Comparison of ENCODE assay signal across 18 cellular contexts in the genomic region with DNA sequence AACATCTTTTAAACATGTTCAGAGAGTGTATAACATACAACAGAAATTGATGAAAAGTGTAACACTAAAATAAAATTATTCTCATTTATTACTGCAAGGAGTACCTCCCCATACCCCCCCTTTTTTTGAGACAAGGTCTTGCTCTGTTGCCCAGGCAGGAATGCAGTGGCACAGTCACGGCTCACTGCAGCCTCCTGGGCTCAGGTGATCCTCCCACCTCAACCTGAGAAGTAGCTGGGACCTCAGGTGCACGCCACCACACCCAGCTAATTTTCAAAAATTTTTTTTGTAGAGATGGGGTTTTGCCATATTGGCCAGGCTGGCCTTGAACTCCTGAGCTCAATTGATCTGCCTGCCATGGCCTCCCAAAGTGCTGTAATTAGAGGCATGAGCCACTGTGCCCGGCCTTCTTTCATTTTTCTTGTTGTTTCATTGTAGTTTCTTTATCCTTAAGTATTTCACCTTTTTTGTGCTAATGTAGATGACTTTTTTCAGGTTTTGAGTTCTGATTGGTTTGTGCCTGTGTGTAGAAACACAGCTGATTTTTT. TPM values are rescaled to one million over a fixed set of nuclear protein-coding genes. Genes with fewer than 3 reads are reported as not detected.
DNase-seq lines count a peak whose midpoint lies in the region; ATAC-seq and TF ChIP-seq lines count a peak whose summit lies in the region.
"Had no signal": no experiment of that assay in that cellular context is flagged by ENCODE, and none has a peak within 500 bp of the region (broad histone marks: within the 10 kb centered on the region; RNA-seq: fewer than 3 reads in every experiment).

No MANE protein-coding gene starts in this region.

- H3K4me1 ChIP-seq in skeletal muscle tissue (ENCODE audit: control insufficient read depth in 3 of 3, insufficient read depth in 3 of 3, low read length in 3 of 3) (peaks cover 20 to 39% (median 34%) of the 10 kb centered on the region in 3 donors), lower lobe of right lung (peaks cover 32% of the 10 kb centered on the region)

- H3K27me3 ChIP-seq in skeletal muscle tissue (ENCODE audit: control insufficient read depth in 3 of 3, insufficient read depth in 3 of 3, low read length in 3 of 3) (no peaks in the 10 kb centered on the region), lower lobe of right lung (ENCODE audit: low read depth) (no peaks in the 10 kb centered on the region)
- H3K27me3 ChIP-seq: body of pancreas, gastroesophageal sphincter, suprapubic skin had no signal

- POLR2A ChIA-PET in activated naive CD8-positive, alpha-beta T cell treated with anti-CD3 and anti-CD28 coated beads, Interleukin-2, amount 10 ng/mL, durations not matched to agents 7 days and 5 days (lab: Charles Lee) = interaction anchor here (0.5 to 1.0 kb wide), 3 partner anchors 8 to 222 kb away, joined by 3 to 4 read pairs (median 3); partner anchors contain the start of gene GATAD2A

- no peak for DNase-seq in activated naive CD8-positive, alpha-beta T cell treated with anti-CD3 and anti-CD28 coated beads, Interleukin-2, amount 10 ng/mL, durations not matched to agents 7 days and 5 days
- no peak for DNase-seq in activated naive CD8-positive, alpha-beta T cell treated with anti-CD3 and anti-CD28 coated beads, Interleukin-2, amount 50 U/mL, for 24 hours
- DNase-seq in memory B cell (ENCODE audit: low spot score in 2 of 2) (no peak), Kasumi-1 (lab: John Stamatoyannopoulos, UW) (no peak), NCI-H1048 (lab: John Stamatoyannopoulos, UW) (no peak), lower lobe of right lung (no peak)
- DNase-seq: activated gamma-delta T cell treated with Interleukin-2 at 50 U/mL for 16 hours, Karpas-422, NCI-H1436, NCI-H2171, NCI-H774, SK-N-SH had no signal

- no peak overlapping the region for H3K4me3 Mint-ChIP-seq in activated naive CD8-positive, alpha-beta T cell treated with anti-CD3 and anti-CD28 coated beads, Interleukin-2, amount 10 ng/mL, durations not matched to agents 7 days and 5 days
- no peak overlapping the region for H3K4me3 Mint-ChIP-seq in activated naive CD8-positive, alpha-beta T cell treated with anti-CD3 and anti-CD28 coated beads, Interleukin-2, amount 50 U/mL, for 24 hours
- no peak overlapping the region for H3K4me3 Mint-ChIP-seq in activated T-helper 17 cell treated with anti-CD3 and anti-CD28 coated beads, Interleukin-2, amount 50 U/mL, for 72 hours
- H3K4me3 Mint-ChIP-seq in memory B cell = no peak overlapping the region

- H3K9me3 ChIP-seq in skeletal muscle tissue (ENCODE audit: control insufficient read depth in 3 of 3, low read length in 3 of 3) = no peaks in the 10 kb centered on the region
- H3K9me3 ChIP-seq in lower lobe of right lung = no peaks in the 10 kb centered on the region
- H3K9me3 ChIP-seq: body of pancreas, gastroesophageal sphincter, SK-N-SH, suprapubic skin had no signal

- no peak overlapping the region for H3K4me3 ChIP-seq in skeletal muscle tissue (ENCODE audit: low read length in 3 of 3)
- H3K4me3 ChIP-seq in lower lobe of right lung = no peak overlapping the region
- H3K4me3 ChIP-seq: body of pancreas, gastroesophageal sphincter, suprapubic skin had no signal

- H3K9ac ChIP-seq in skeletal muscle tissue (ENCODE audit: low read depth in 1 of 3, low read length in 3 of 3) = peak overlapping the region in 1 of 3 donors; percentile 26
- H3K9ac ChIP-seq: SK-N-SH had no signal

- H3K36me3 ChIP-seq in skeletal muscle tissue (ENCODE audit: control insufficient read depth in 3 of 3, insufficient read depth in 3 of 3, low read length in 3 of 3) (peaks cover 0 to 5% (median 0%) of the 10 kb centered on the region in 3 donors), lower lobe of right lung (peaks cover 9% of the 10 kb centered on the region)
- H3K36me3 ChIP-seq: suprapubic skin had no signal

- no peak for ATAC-seq in activated naive CD8-positive, alpha-beta T cell treated with anti-CD3 and anti-CD28 coated beads, Interleukin-2, amount 10 ng/mL, durations not matched to agents 7 days and 5 days (ENCODE audit: low read depth)
- no peak for ATAC-seq in activated naive CD8-positive, alpha-beta T cell treated with anti-CD3 and anti-CD28 coated beads, Interleukin-2, amount 50 U/mL, for 24 hours
- ATAC-seq in activated T-helper 17 cell treated with anti-CD3 and anti-CD28 coated beads, Interleukin-2, amount 50 U/mL, for 72 hours (replicated peaks) = no peak
- no peak for ATAC-seq in memory B cell (ENCODE audit: low read depth)
- ATAC-seq in lower lobe of right lung = no peak
- ATAC-seq: HCT116 had no signal

- H3K4me1 Mint-ChIP-seq in activated naive CD8-positive, alpha-beta T cell treated with anti-CD3 and anti-CD28 coated beads, Interleukin-2, amount 10 ng/mL, durations not matched to agents 7 days and 5 days = peaks cover 16% of the 10 kb centered on the region
- peaks cover 62% of the 10 kb centered on the region for H3K4me1 Mint-ChIP-seq in activated naive CD8-positive, alpha-beta T cell treated with anti-CD3 and anti-CD28 coated beads, Interleukin-2, amount 50 U/mL, for 24 hours
- H3K4me1 Mint-ChIP-seq in activated T-helper 17 cell treated with anti-CD3 and anti-CD28 coated beads, Interleukin-2, amount 50 U/mL, for 72 hours = peaks cover 28% of the 10 kb centered on the region
- H3K4me1 Mint-ChIP-seq in memory B cell = peaks cover 41% of the 10 kb centered on the region

- H3K9me3 Mint-ChIP-seq in activated naive CD8-positive, alpha-beta T cell treated with anti-CD3 and anti-CD28 coated beads, Interleukin-2, amount 10 ng/mL, durations not matched to agents 7 days and 5 days = no peaks in the 10 kb centered on the region
- no peaks in the 10 kb centered on the region for H3K9me3 Mint-ChIP-seq in activated naive CD8-positive, alpha-beta T cell treated with anti-CD3 and anti-CD28 coated beads, Interleukin-2, amount 50 U/mL, for 24 hours
- no peaks in the 10 kb centered on the region for H3K9me3 Mint-ChIP-seq in activated T-helper 17 cell treated with anti-CD3 and anti-CD28 coated beads, Interleukin-2, amount 50 U/mL, for 72 hours
- no peaks in the 10 kb centered on the region for H3K9me3 Mint-ChIP-seq in memory B cell

- intact Hi-C loops in lower lobe of right lung (cut with DNase I) = no loop called here

- peak overlapping the region; percentile 30 for H3K27ac Mint-ChIP-seq in activated naive CD8-positive, alpha-beta T cell treated with anti-CD3 and anti-CD28 coated beads, Interleukin-2, amount 10 ng/mL, durations not matched to agents 7 days and 5 days
- H3K27ac Mint-ChIP-seq in activated naive CD8-positive, alpha-beta T cell treated with anti-CD3 and anti-CD28 coated beads, Interleukin-2, amount 50 U/mL, for 24 hours = no peak overlapping the region
- H3K27ac Mint-ChIP-seq in activated T-helper 17 cell treated with anti-CD3 and anti-CD28 coated beads, Interleukin-2, amount 50 U/mL, for 72 hours = peak overlapping the region; percentile 86
- peak overlapping the region; percentile 79 for H3K27ac Mint-ChIP-seq in memory B cell

- TF ChIP-seq CTCF in lower lobe of right lung (IDR thresholded peaks at IDR 0.05) = no peak

- H3K27ac ChIP-seq in skeletal muscle tissue (ENCODE audit: low read depth, low read length) (peak overlapping the region; percentile 66), lower lobe of right lung (no peak overlapping the region)
- H3K27ac ChIP-seq: suprapubic skin had no signal

- peaks cover 8% of the 10 kb centered on the region for H3K36me3 Mint-ChIP-seq in activated naive CD8-positive, alpha-beta T cell treated with anti-CD3 and anti-CD28 coated beads, Interleukin-2, amount 10 ng/mL, durations not matched to agents 7 days and 5 days
- peaks cover 27% of the 10 kb centered on the region for H3K36me3 Mint-ChIP-seq in activated naive CD8-positive, alpha-beta T cell treated with anti-CD3 and anti-CD28 coated beads, Interleukin-2, amount 50 U/mL, for 24 hours (ENCODE audit: low read depth)
- peaks cover 23% of the 10 kb centered on the region for H3K36me3 Mint-ChIP-seq in activated T-helper 17 cell treated with anti-CD3 and anti-CD28 coated beads, Interleukin-2, amount 50 U/mL, for 72 hours (ENCODE audit: low read depth)
- peaks cover 5% of the 10 kb centered on the region for H3K36me3 Mint-ChIP-seq in memory B cell

- H3K27me3 Mint-ChIP-seq in activated naive CD8-positive, alpha-beta T cell treated with anti-CD3 and anti-CD28 coated beads, Interleukin-2, amount 10 ng/mL, durations not matched to agents 7 days and 5 days = no peaks in the 10 kb centered on the region
- H3K27me3 Mint-ChIP-seq in activated naive CD8-positive, alpha-beta T cell treated with anti-CD3 and anti-CD28 coated beads, Interleukin-2, amount 50 U/mL, for 24 hours = no peaks in the 10 kb centered on the region
- H3K27me3 Mint-ChIP-seq in activated T-helper 17 cell treated with anti-CD3 and anti-CD28 coated beads, Interleukin-2, amount 50 U/mL, for 72 hours = no peaks in the 10 kb centered on the region
- H3K27me3 Mint-ChIP-seq in memory B cell = no peaks in the 10 kb centered on the region

RNA-seq across cellular contexts. Expression of gene GATAD2A, which starts 28.3 kb away (rescaled TPM):
- 100 to 1,000 TPM; 152 to 153 TPM for total RNA-seq in activated naive CD8-positive, alpha-beta T cell treated with anti-CD3 and anti-CD28 coated beads, Interleukin-2, amount 10 ng/mL, durations not matched to agents 7 days and 5 days
- total RNA-seq in activated T-helper 17 cell treated with anti-CD3 and anti-CD28 coated beads, Interleukin-2, amount 50 U/mL, for 72 hours = 100 to 1,000 TPM in 1 of 2 donors, 10 to 100 TPM in 1; 88.0 to 160 TPM
- 19.8 TPM for total RNA-seq in skeletal muscle tissue
- total RNA-seq in lower lobe of right lung = 84.0 TPM
